19 cellular contexts compared by ENCODE assay signal in genomic region chr17:15081008-15081407, GRCh38.
DNase-seq lines count a peak whose midpoint lies in the region; ATAC-seq and TF ChIP-seq lines count a peak whose summit lies in the region.
"Had no signal": no experiment of that assay in that cellular context is flagged by ENCODE, and none has a peak within 500 bp of the region (broad histone marks: within the 10 kb centered on the region; RNA-seq: fewer than 3 reads in every experiment).

No MANE protein-coding gene starts in this region.

- H3K27me3 Mint-ChIP-seq in GM23338 (ENCODE audit: insufficient read depth, low read depth, poor library complexity) (peaks cover 3% of the 10 kb centered on the region), WTC11 (ENCODE audit: low read depth) (no peaks in the 10 kb centered on the region), osteocyte (ENCODE audit: unreplicated experiment) (peaks cover 13% of the 10 kb centered on the region)

- H3K36me3 ChIP-seq in GM23338 (ENCODE audit: insufficient read depth) (no peaks in the 10 kb centered on the region), esophagus muscularis mucosa (no peaks in the 10 kb centered on the region)
- H3K36me3 ChIP-seq: HAP-1 had no signal

- no peak overlapping the region for H3K4me2 ChIP-seq in GM23338
- H3K4me2 ChIP-seq: A549 had no signal

- no peaks in the 10 kb centered on the region for H3K79me2 ChIP-seq in GM23338 (replicated peaks; ENCODE audit: insufficient read depth)

- H3K36me3 Mint-ChIP-seq in GM23338 (ENCODE audit: low read depth) = no peaks in the 10 kb centered on the region
- H3K36me3 Mint-ChIP-seq in WTC11 = no peaks in the 10 kb centered on the region
- H3K36me3 Mint-ChIP-seq in osteocyte (ENCODE audit: unreplicated experiment) = no peaks in the 10 kb centered on the region

- no peak overlapping the region for H3K4me3 Mint-ChIP-seq in GM23338
- H3K4me3 Mint-ChIP-seq in WTC11 = no peak overlapping the region
- H3K4me3 Mint-ChIP-seq in osteocyte (ENCODE audit: unreplicated experiment) = no peak overlapping the region
- H3K4me3 Mint-ChIP-seq: CD4-positive, alpha-beta T cell had no signal

- WGBS in esophagus muscularis mucosa = 76% methylated on average over 3 of the region's 3 CpGs

- CTCF ChIA-PET in WTC11 (lab: Charles Lee) = interaction anchor here (1.3 to 1.5 kb wide), 2 partner anchors 11 to 90 kb away, joined by 5 to 6 read pairs; no protein-coding TSS in a partner anchor

- intact Hi-C loops in esophagus muscularis mucosa (cut with DNase I) = no loop called here

- H2AFZ ChIP-seq in GM23338 = no peak overlapping the region

- no peaks in the 10 kb centered on the region for H3F3A ChIP-seq in GM23338 (replicated peaks; ENCODE audit: low read depth)

- H3K27ac Mint-ChIP-seq in GM23338 = no peak overlapping the region
- H3K27ac Mint-ChIP-seq in WTC11 = no peak overlapping the region
- no peak overlapping the region for H3K27ac Mint-ChIP-seq in osteocyte (ENCODE audit: unreplicated experiment)
- H3K27ac Mint-ChIP-seq: CD4-positive, alpha-beta T cell had no signal

- H4K20me1 ChIP-seq in GM23338 (replicated peaks; ENCODE audit: insufficient read depth) = no peaks in the 10 kb centered on the region

- H3K4me1 ChIP-seq in GM23338 (ENCODE audit: insufficient read depth) = peaks cover 5% of the 10 kb centered on the region
- H3K4me1 ChIP-seq in esophagus muscularis mucosa = peaks cover 0 to 6% (median 0%) of the 10 kb centered on the region in 4 donors
- H3K4me1 ChIP-seq: A549, Caco-2, HAP-1 had no signal

- no peak for TF ChIP-seq EP300 in esophagus muscularis mucosa (IDR thresholded peaks at IDR 0.05)

- DNase-seq in GM23338 (ENCODE audit: low spot score) (peak; percentile 36), WTC11 (ENCODE audit: low spot score) (no peak), esophagus muscularis mucosa (ENCODE audit: extremely low spot score) (peak; percentile 81), osteocyte (ENCODE audit: extremely low spot score, unreplicated experiment) (peak; percentile 23), hepatic stellate cell (ENCODE audit: low spot score) (no peak)
- DNase-seq in activated CD4-positive, alpha-beta T cell treated with anti-CD3 and anti-CD28 coated beads for 48 hours = no peak
- DNase-seq: AML-193; Caco-2; CD4-positive, alpha-beta T cell; DMS79 treated with DMSO at 0.1 percent for 48 hours; GF-D8; GOT3; IMR-90 had no signal

- no peak overlapping the region for H3K4me3 ChIP-seq in GM23338
- H3K4me3 ChIP-seq in esophagus muscularis mucosa = no peak overlapping the region
- H3K4me3 ChIP-seq: A549, HAP-1, K562 had no signal

- H3K9me3 Mint-ChIP-seq in GM23338 (no peaks in the 10 kb centered on the region), WTC11 (no peaks in the 10 kb centered on the region), osteocyte (ENCODE audit: unreplicated experiment) (no peaks in the 10 kb centered on the region)
- H3K9me3 Mint-ChIP-seq: CD4-positive, alpha-beta T cell had no signal

- peaks cover 0 to 3% (median 0%) of the 10 kb centered on the region in 4 donors for H3K9me3 ChIP-seq in esophagus muscularis mucosa
- H3K9me3 ChIP-seq: A549, Caco-2, HAP-1 had no signal

- TF ChIP-seq CTCF in GM23338 (conservative IDR thresholded peaks at IDR 0.05; ENCODE audit: low read depth in 2 of 2) = peak; percentile 10 to 24; a peak in 2 of 4 replicates
- TF ChIP-seq CTCF in WTC11 (IDR thresholded peaks at IDR 0.05) = no peak
- TF ChIP-seq CTCF in esophagus muscularis mucosa (IDR thresholded peaks at IDR 0.05) = no peak
- no peak for TF ChIP-seq CTCF in osteocyte (IDR thresholded peaks at IDR 0.05)

- TF ChIP-seq POLR2A in esophagus muscularis mucosa (IDR thresholded peaks at IDR 0.05; ENCODE audit: low read depth) = no peak

- H3K27ac ChIP-seq in GM23338 (ENCODE audit: low read depth) (no peak overlapping the region), esophagus muscularis mucosa (replicated peaks in 1 of 4) (no peak overlapping the region)
- H3K27ac ChIP-seq: 22Rv1, A549, C4-2B had no signal

- no peaks in the 10 kb centered on the region for H3K9me2 ChIP-seq in GM23338 (ENCODE audit: insufficient read depth)

- POLR2A ChIA-PET in WTC11 (lab: Charles Lee) = no interaction called here

- H3K4me1 Mint-ChIP-seq in GM23338 (peaks cover 26% of the 10 kb centered on the region), WTC11 (peaks cover 42% of the 10 kb centered on the region), osteocyte (ENCODE audit: unreplicated experiment) (peaks cover 15% of the 10 kb centered on the region)

- ATAC-seq in GM23338 (peak; percentile 85), WTC11 (peak; percentile 82), HG03039 (IDR thresholded peaks at IDR 0.05; ENCODE audit: unreplicated experiment) (no peak)
- ATAC-seq: K562 had no signal

- no peaks in the 10 kb centered on the region for H3K27me3 ChIP-seq in GM23338 (ENCODE audit: insufficient read depth)
- H3K27me3 ChIP-seq in esophagus muscularis mucosa = peaks cover 0 to 43% (median 0%) of the 10 kb centered on the region in 4 donors

TF ChIP-seq in GM23338, 12 proteins besides CTCF, POLR2A, EP300 and RAD21 (continues in another document):
- TF ChIP-seq CREB1 (CRISPR knock-in tag; IDR thresholded peaks at IDR 0.05; ENCODE audit: low read depth) = no peak
- TF ChIP-seq ETS1 (IDR thresholded peaks at IDR 0.05) = no peak
- no peak for TF ChIP-seq EZH2phosphoT487 (IDR thresholded peaks at IDR 0.05; ENCODE audit: unreplicated experiment)

TF ChIP-seq in WTC11, 78 proteins besides CTCF, POLR2A, EP300 and RAD21:
- TF ChIP-seq ZMAT4 (CRISPR knock-in tag; IDR thresholded peaks at IDR 0.05) (no peak), PRDM15 (CRISPR knock-in tag; IDR thresholded peaks at IDR 0.05) (peak; percentile 51; the same call in 1 of the 2 replicates), ZNF263 (CRISPR knock-in tag; IDR thresholded peaks at IDR 0.05; ENCODE audit: low read depth) (no peak), PRRX2 (CRISPR knock-in tag; IDR thresholded peaks at IDR 0.05) (no peak), ERG (CRISPR knock-in tag; IDR thresholded peaks at IDR 0.05) (no peak), ESRRA (CRISPR knock-in tag; IDR thresholded peaks at IDR 0.05; ENCODE audit: borderline replicate concordance) (no peak)

Comparison
In these comparisons a context has a peak if more than half of its experiments do, and no peak if none do; other contexts are left out.
1. DNase-seq: peak in GM23338 (single experiment), esophagus muscularis mucosa (single experiment) and osteocyte (single experiment); none in WTC11 (single experiment), hepatic stellate cell (single experiment) and activated CD4-positive, alpha-beta T cell treated with anti-CD3 and anti-CD28 coated beads for 48 hours (single experiment).
2. CTCF ChIP-seq: peak in GM23338 (2 of 2); none in WTC11 (single experiment), esophagus muscularis mucosa (0 of 3) and osteocyte (single experiment).